Comparison of ENCODE assay signal across 29 cellular contexts in the genomic region with DNA sequence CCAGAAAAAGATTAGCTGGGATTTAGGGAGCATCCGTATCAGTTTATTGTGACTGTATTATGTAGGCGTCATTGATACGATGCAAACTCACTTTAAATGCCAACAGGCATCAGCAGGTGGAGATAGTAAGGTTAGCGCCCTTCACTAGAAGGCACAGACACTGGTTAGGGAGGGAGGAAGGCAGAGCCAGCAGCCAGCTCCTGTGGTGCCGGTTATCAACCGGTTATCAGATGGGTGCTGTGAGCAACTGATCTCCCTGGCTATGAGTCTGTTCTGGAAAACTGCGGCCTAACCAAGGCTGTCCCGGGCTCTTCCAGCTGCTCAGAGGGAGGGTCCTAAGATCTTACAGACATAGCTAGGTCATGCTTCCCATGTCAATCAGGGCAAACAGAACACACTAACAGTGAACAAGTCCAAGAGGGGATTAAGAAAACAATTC. TPM values are rescaled to one million over a fixed set of nuclear protein-coding genes. Genes with fewer than 3 reads are reported as not detected.
DNase-seq lines count a peak whose midpoint lies in the region; ATAC-seq and TF ChIP-seq lines count a peak whose summit lies in the region.
"Had no signal": no experiment of that assay in that cellular context is flagged by ENCODE, and none has a peak within 500 bp of the region (broad histone marks: within the 10 kb centered on the region; RNA-seq: fewer than 3 reads in every experiment).

No MANE protein-coding gene starts in this region.

- no peak for DNase-seq in left ventricle myocardium inferior
- no peak for DNase-seq in Right ventricle myocardium inferior (ENCODE audit: missing footprints)
- no peak for DNase-seq in esophagus muscularis mucosa (ENCODE audit: extremely low spot score)
- DNase-seq in trophoblast cell = no peak
- no peak for DNase-seq in activated CD4-positive, alpha-beta T cell treated with anti-CD3 and anti-CD28 coated beads for 4 hours
- no peak for DNase-seq in EL
- no peak for DNase-seq in activated T-helper 2 cell treated with anti-CD3 and anti-CD28 coated beads, Interferon-gamma antibody, Interleukin-2, Interleukin-4, amounts not matched to agents 10 μg/mL and 5 μg/mL and 100 μg/mL, durations not matched to agents 14 hours and 24 hours and 36 hours (ENCODE audit: low spot score)
- DNase-seq: activated B cell treated with CpG ODN at 0.5 μM for 24 hours; activated CD8-positive, alpha-beta T cell treated with anti-CD3 and anti-CD28 coated beads for 36 hours; activated gamma-delta T cell treated with Interleukin-2 at 50 U/mL for 16 hours; activated T-cell treated with anti-CD3 and anti-CD28 coated beads for 4 hours; mucosa of descending colon; NCI-H1105; NCI-H2107; NCI-H510A treated with DMSO at 0.1 percent for 48 hours; stimulated activated CD4-positive, alpha-beta T cell treated with anti-CD3 and anti-CD28 coated beads, Interleukin-4, amount 100 ng/mL, for 24 hours; stimulated activated naive CD4-positive, alpha-beta T cell treated with Interleukin-2 at 50 U/mL for 16 hours; T-helper 2 cell had no signal

- ATAC-seq in Right ventricle myocardium inferior (no peak), GM21526 (IDR thresholded peaks at IDR 0.05; ENCODE audit: low FRiP score, unreplicated experiment) (no peak)
- ATAC-seq: A549; activated CD8-positive, alpha-beta T cell treated with anti-CD3 and anti-CD28 coated beads for 36 hours; left colon; mucosa of descending colon had no signal

- H3K79me2 ChIP-seq in trophoblast cell (ENCODE audit: control insufficient read depth, insufficient read depth, low read length, poor library complexity) = no peaks in the 10 kb centered on the region

- no peak for TF ChIP-seq POLR2A in esophagus muscularis mucosa (IDR thresholded peaks at IDR 0.05; ENCODE audit: low read depth)

- no peaks in the 10 kb centered on the region for H3K27me3 ChIP-seq in left ventricle myocardium inferior (ENCODE audit: low read depth)
- no peaks in the 10 kb centered on the region for H3K27me3 ChIP-seq in esophagus muscularis mucosa
- no peaks in the 10 kb centered on the region for H3K27me3 ChIP-seq in trophoblast cell (ENCODE audit: insufficient read depth, low read length)
- H3K27me3 ChIP-seq: tibial nerve had no signal

- H3K79me1 ChIP-seq in trophoblast cell (ENCODE audit: low read length) = no peaks in the 10 kb centered on the region

- no peak overlapping the region for H2AFZ ChIP-seq in trophoblast cell (ENCODE audit: insufficient read depth, low read length, poor library complexity)

- TF ChIP-seq CTCF in left ventricle myocardium inferior (IDR thresholded peaks at IDR 0.05; ENCODE audit: borderline replicate concordance) (no peak), esophagus muscularis mucosa (IDR thresholded peaks at IDR 0.05) (no peak)

- H3K4me2 ChIP-seq in trophoblast cell (ENCODE audit: low read length) = no peak overlapping the region
- H3K4me2 ChIP-seq: A549, smooth muscle cell had no signal

- H4K12ac ChIP-seq in trophoblast cell (ENCODE audit: low read depth, low read length) = no peak overlapping the region

- no peak overlapping the region for H2AK5ac ChIP-seq in trophoblast cell (ENCODE audit: low read length)

- H4K8ac ChIP-seq in trophoblast cell (ENCODE audit: low read depth, low read length) = no peak overlapping the region

- H3K9me3 ChIP-seq in left ventricle myocardium inferior (replicated peaks) (no peaks in the 10 kb centered on the region), esophagus muscularis mucosa (no peaks in the 10 kb centered on the region), trophoblast cell (ENCODE audit: insufficient read depth, low read depth, low read length) (peaks cover 3% of the 10 kb centered on the region)
- H3K9me3 ChIP-seq: A549, HAP-1, mucosa of descending colon, prostate gland, tibial nerve had no signal

- no peak overlapping the region for H3K4me3 Mint-ChIP-seq in activated T-helper 2 cell treated with anti-CD3 and anti-CD28 coated beads, Interferon-gamma antibody, Interleukin-2, Interleukin-4, amounts not matched to agents 10 μg/mL and 5 μg/mL and 100 μg/mL, durations not matched to agents 14 hours and 24 hours and 36 hours (ENCODE audit: low read depth)
- H3K4me3 Mint-ChIP-seq: activated B cell treated with CpG ODN at 0.5 μM for 24 hours; activated CD8-positive, alpha-beta T cell treated with anti-CD3 and anti-CD28 coated beads for 36 hours; B cell; brain; neural crest cell had no signal

- H4K91ac ChIP-seq in trophoblast cell (ENCODE audit: low read depth, low read length) = no peak overlapping the region

- no peak overlapping the region for H3K4me3 ChIP-seq in left ventricle myocardium inferior
- H3K4me3 ChIP-seq in esophagus muscularis mucosa = no peak overlapping the region
- H3K4me3 ChIP-seq in trophoblast cell (ENCODE audit: low read depth, low read length) = peak overlapping the region; percentile 37
- H3K4me3 ChIP-seq: A549, HAP-1, mucosa of descending colon, prostate gland, SK-N-MC, smooth muscle cell, tibial nerve had no signal

- H3K27ac ChIP-seq in left ventricle myocardium inferior (replicated peaks) (peak overlapping the region; percentile 87), esophagus muscularis mucosa (replicated peaks in 1 of 4) (peak overlapping the region; percentile 32 to 50 (median 38)), trophoblast cell (ENCODE audit: low read depth, low read length) (no peak overlapping the region)
- H3K27ac ChIP-seq: A549, prostate gland, SK-N-MC had no signal

- no peaks in the 10 kb centered on the region for H3K9me3 Mint-ChIP-seq in activated T-helper 2 cell treated with anti-CD3 and anti-CD28 coated beads, Interferon-gamma antibody, Interleukin-2, Interleukin-4, amounts not matched to agents 10 μg/mL and 5 μg/mL and 100 μg/mL, durations not matched to agents 14 hours and 24 hours and 36 hours
- H3K9me3 Mint-ChIP-seq: activated B cell treated with CpG ODN at 0.5 μM for 24 hours; activated CD8-positive, alpha-beta T cell treated with anti-CD3 and anti-CD28 coated beads for 36 hours had no signal

- H3K4me1 ChIP-seq in left ventricle myocardium inferior = peaks cover 66% of the 10 kb centered on the region
- H3K4me1 ChIP-seq in esophagus muscularis mucosa = peaks cover 5 to 33% (median 15%) of the 10 kb centered on the region in 4 donors
- no peaks in the 10 kb centered on the region for H3K4me1 ChIP-seq in trophoblast cell (ENCODE audit: control insufficient read depth in 1 of 2, insufficient read depth in 2 of 2, low read length in 2 of 2)
- H3K4me1 ChIP-seq: HAP-1, prostate gland had no signal

- no peak overlapping the region for H3K4ac ChIP-seq in trophoblast cell (ENCODE audit: low read depth, low read length)

- H3K14ac ChIP-seq in trophoblast cell (ENCODE audit: low read length) = no peak overlapping the region

- no peak for TF ChIP-seq EP300 in esophagus muscularis mucosa (IDR thresholded peaks at IDR 0.05)

- no peak overlapping the region for H3K9ac ChIP-seq in trophoblast cell (ENCODE audit: low read length)

- no peak overlapping the region for H2BK5ac ChIP-seq in trophoblast cell (ENCODE audit: low read depth, low read length, poor library complexity)

- peaks cover 2% of the 10 kb centered on the region for H3K27me3 Mint-ChIP-seq in activated T-helper 2 cell treated with anti-CD3 and anti-CD28 coated beads, Interferon-gamma antibody, Interleukin-2, Interleukin-4, amounts not matched to agents 10 μg/mL and 5 μg/mL and 100 μg/mL, durations not matched to agents 14 hours and 24 hours and 36 hours (ENCODE audit: low read depth)
- H3K27me3 Mint-ChIP-seq: activated B cell treated with CpG ODN at 0.5 μM for 24 hours; activated CD8-positive, alpha-beta T cell treated with anti-CD3 and anti-CD28 coated beads for 36 hours; B cell; brain had no signal

- peaks cover 5% of the 10 kb centered on the region for H3K4me1 Mint-ChIP-seq in activated T-helper 2 cell treated with anti-CD3 and anti-CD28 coated beads, Interferon-gamma antibody, Interleukin-2, Interleukin-4, amounts not matched to agents 10 μg/mL and 5 μg/mL and 100 μg/mL, durations not matched to agents 14 hours and 24 hours and 36 hours (ENCODE audit: low read depth)
- H3K4me1 Mint-ChIP-seq: activated B cell treated with CpG ODN at 0.5 μM for 24 hours, B cell had no signal

- H2BK120ac ChIP-seq in trophoblast cell (ENCODE audit: insufficient read depth, low read length, poor library complexity) = no peak overlapping the region

- intact Hi-C loops in left ventricle myocardium inferior (cut with micrococcal nuclease) (no loop called here), Right ventricle myocardium inferior (cut with DNase I) (loop anchor here (2.0 kb wide), 1 partner anchor 49 kb away; no protein-coding TSS in a partner anchor), esophagus muscularis mucosa (cut with DNase I) (no loop called here)
- intact Hi-C loops in activated T-helper 2 cell treated with anti-CD3 and anti-CD28 coated beads, Interferon-gamma antibody, Interleukin-2, Interleukin-4, amounts not matched to agents 10 μg/mL and 5 μg/mL and 100 μg/mL, durations not matched to agents 14 hours and 24 hours and 36 hours (cut with micrococcal nuclease) = no loop called here

- H3K36me3 Mint-ChIP-seq in activated T-helper 2 cell treated with anti-CD3 and anti-CD28 coated beads, Interferon-gamma antibody, Interleukin-2, Interleukin-4, amounts not matched to agents 10 μg/mL and 5 μg/mL and 100 μg/mL, durations not matched to agents 14 hours and 24 hours and 36 hours (ENCODE audit: low read depth) = no peaks in the 10 kb centered on the region
- H3K36me3 Mint-ChIP-seq: brain had no signal

- H3K18ac ChIP-seq in trophoblast cell (ENCODE audit: low read length) = no peak overlapping the region

- 92% methylated on average over 8 of the region's 8 CpGs for WGBS in esophagus muscularis mucosa
- WGBS in trophoblast cell (ENCODE audit: extremely low coverage, insufficient coverage, insufficient read length) = no CpG with 5 or more reads among the region's 8 CpGs

- H3K27ac Mint-ChIP-seq in activated T-helper 2 cell treated with anti-CD3 and anti-CD28 coated beads, Interferon-gamma antibody, Interleukin-2, Interleukin-4, amounts not matched to agents 10 μg/mL and 5 μg/mL and 100 μg/mL, durations not matched to agents 14 hours and 24 hours and 36 hours = no peak overlapping the region
- H3K27ac Mint-ChIP-seq: activated B cell treated with CpG ODN at 0.5 μM for 24 hours; activated CD8-positive, alpha-beta T cell treated with anti-CD3 and anti-CD28 coated beads for 36 hours; B cell; brain had no signal

- H3K36me3 ChIP-seq in left ventricle myocardium inferior (no peaks in the 10 kb centered on the region), esophagus muscularis mucosa (no peaks in the 10 kb centered on the region), trophoblast cell (ENCODE audit: control insufficient read depth in 1 of 2, insufficient read depth in 2 of 2, low read length in 2 of 2) (no peaks in the 10 kb centered on the region)
- H3K36me3 ChIP-seq: HAP-1, prostate gland, tibial nerve had no signal

- H3K23ac ChIP-seq in trophoblast cell (ENCODE audit: low read length) = no peak overlapping the region

- no peak overlapping the region for H2BK12ac ChIP-seq in trophoblast cell (ENCODE audit: low read length)

RNA-seq across cellular contexts. Expression of gene CD93, which starts 47.5 kb away (rescaled TPM):
- total RNA-seq in left ventricle myocardium inferior (35.7 TPM), Right ventricle myocardium inferior (43.5 TPM), esophagus muscularis mucosa (10 to 100 TPM; 24.5 to 80.7 (median 66.0) TPM)
- polyA plus RNA-seq in trophoblast cell (2013) = under 0.01 TPM in 1 of 2 replicates, not detected in the other
- 1.9 and 2.0 TPM in 2 replicates for total RNA-seq in activated T-helper 2 cell treated with anti-CD3 and anti-CD28 coated beads, Interferon-gamma antibody, Interleukin-2, Interleukin-4, amounts not matched to agents 10 μg/mL and 5 μg/mL and 100 μg/mL, durations not matched to agents 14 hours and 24 hours and 36 hours
- total RNA-seq: activated B cell treated with CpG ODN at 0.5 μM for 24 hours, smooth muscle cell had no signal
- polyA plus RNA-seq: A549, smooth muscle cell had no signal
